13 cellular contexts compared by ENCODE assay signal in genomic region chr2:197431858-197432257, GRCh38. TPM values are rescaled to one million over a fixed set of nuclear protein-coding genes. Genes with fewer than 3 reads are reported as not detected.
A peak's percentile ranks its signal among the peaks of the same experiment; 100 is the strongest.
DNase-seq lines count a peak whose midpoint lies in the region; ATAC-seq and TF ChIP-seq lines count a peak whose summit lies in the region.
"Had no signal": no experiment of that assay in that cellular context is flagged by ENCODE, and none has a peak within 500 bp of the region (broad histone marks: within the 10 kb centered on the region; RNA-seq: fewer than 3 reads in every experiment).

No MANE protein-coding gene starts in this region.

- H3K4me1 ChIP-seq in CD8-positive, alpha-beta T cell (ENCODE audit: insufficient read depth, low read length) = peaks cover 70% of the 10 kb centered on the region

- intact Hi-C loops in CD8-positive, alpha-beta T cell (cut with DNase I, micrococcal nuclease) = loop anchor here (5.0 to 10.0 kb wide), 5 partner anchors 345 to 1777 kb away; partner anchors contain the start of genes GTF3C3 (in 1 of the 2) and SLC39A10 (in 1 of the 2)

- peak overlapping the region; percentile 100 for H3K4me3 Mint-ChIP-seq in CD8-positive, alpha-beta T cell
- H3K4me3 Mint-ChIP-seq in IgD-negative memory B cell (peak overlapping the region; percentile 50 to 96 (median 80)), brain (peak overlapping the region; percentile 90 to 98 (median 95)), nephron (peak overlapping the region; percentile 93 to 95 (median 94))

- POLR2A ChIA-PET in CD8-positive, alpha-beta T cell (lab: Charles Lee) = interaction anchor here (1.2 to 2.0 kb wide), 2 partner anchors 21 to 68 kb away, joined by 3 to 10 read pairs; partner anchors contain the start of genes COQ10B, HSPD1 and HSPE1

- CTCF ChIA-PET in CD8-positive, alpha-beta T cell (lab: Charles Lee) = interaction anchor here (0.8 kb wide), 1 partner anchor 21 kb away, joined by 3 read pairs; no protein-coding TSS in a partner anchor

- DNase-seq in CD8-positive, alpha-beta T cell = no peak
- DNase-seq in NCI-H1694 (lab: John Stamatoyannopoulos, UW) (no peak), cerebellar nuclear complex (lab: John Stamatoyannopoulos, UW) (no peak), T-helper 9 cell (no peak), NCI-H526 treated with DMSO at 0.1 percent for 48 hours (lab: John Stamatoyannopoulos, UW) (no peak)
- DNase-seq: foreskin fibroblast, H7, NCI-H1105 treated with DMSO at 0.1 percent for 48 hours had no signal

- TF ChIP-seq CTCF in CD8-positive, alpha-beta T cell (IDR thresholded peaks at IDR 0.05) = no peak
- TF ChIP-seq CTCF in brain (conservative IDR thresholded peaks at IDR 0.05) = no peak
- TF ChIP-seq CTCF in nephron (IDR thresholded peaks at IDR 0.05; ENCODE audit: unreplicated experiment in 3 of 3) = no peak

- no peaks in the 10 kb centered on the region for H3K27me3 ChIP-seq in CD8-positive, alpha-beta T cell (ENCODE audit: insufficient read depth, low read length)

- H3K4me1 Mint-ChIP-seq in CD8-positive, alpha-beta T cell (ENCODE audit: low read depth) = peaks cover 78% of the 10 kb centered on the region
- H3K4me1 Mint-ChIP-seq in IgD-negative memory B cell (peaks cover 51 to 52% (median 52%) of the 10 kb centered on the region in 3 donors), brain (peaks cover 78% of the 10 kb centered on the region), nephron (peaks cover 53% of the 10 kb centered on the region)

- ATAC-seq in CD8-positive, alpha-beta T cell = no peak
- ATAC-seq: activated CD4-positive, CD25-positive, alpha-beta regulatory T cell treated with anti-CD3 and anti-CD28 coated beads, Interleukin-2, amount 50 U/mL, for 24 hours had no signal

- no peak overlapping the region for H3K27ac ChIP-seq in CD8-positive, alpha-beta T cell (ENCODE audit: low read depth, low read length)

- peak overlapping the region; percentile 66 for H3K27ac Mint-ChIP-seq in CD8-positive, alpha-beta T cell
- peak overlapping the region; percentile 59 to 83 (median 65) for H3K27ac Mint-ChIP-seq in IgD-negative memory B cell
- peak overlapping the region in 4 of 5 experiments; percentile 42 to 100 (median 73) for H3K27ac Mint-ChIP-seq in brain
- peak overlapping the region in 1 of 3 experiments; percentile 57 for H3K27ac Mint-ChIP-seq in nephron

- no peaks in the 10 kb centered on the region for H3K27me3 Mint-ChIP-seq in CD8-positive, alpha-beta T cell (ENCODE audit: low read depth)
- H3K27me3 Mint-ChIP-seq in IgD-negative memory B cell (no peaks in the 10 kb centered on the region), brain (peaks cover 18% of the 10 kb centered on the region), nephron (ENCODE audit: low read depth) (no peaks in the 10 kb centered on the region)

- no peaks in the 10 kb centered on the region for H3K9me3 ChIP-seq in CD8-positive, alpha-beta T cell (ENCODE audit: low read length)

- no peaks in the 10 kb centered on the region for H3K9me3 Mint-ChIP-seq in CD8-positive, alpha-beta T cell
- H3K9me3 Mint-ChIP-seq in IgD-negative memory B cell = no peaks in the 10 kb centered on the region
- H3K9me3 Mint-ChIP-seq in brain = peaks cover 0 to 6% (median 0%) of the 10 kb centered on the region in 5 experiments
- H3K9me3 Mint-ChIP-seq in nephron = no peaks in the 10 kb centered on the region

- peaks cover 4% of the 10 kb centered on the region for H3K36me3 ChIP-seq in CD8-positive, alpha-beta T cell (ENCODE audit: insufficient read depth, low read length)

- H3K36me3 Mint-ChIP-seq in CD8-positive, alpha-beta T cell = peaks cover 42% of the 10 kb centered on the region
- peaks cover 3% of the 10 kb centered on the region for H3K36me3 Mint-ChIP-seq in IgD-negative memory B cell
- H3K36me3 Mint-ChIP-seq in brain = peaks cover 36% of the 10 kb centered on the region
- peaks cover 16% of the 10 kb centered on the region for H3K36me3 Mint-ChIP-seq in nephron (ENCODE audit: low read depth)

- H3K4me3 ChIP-seq in CD8-positive, alpha-beta T cell (ENCODE audit: low read depth, low read length) = peak overlapping the region; percentile 20
- H3K4me3 ChIP-seq: lung had no signal

RNA-seq across cellular contexts. Expression of gene SF3B1, which starts 3.0 kb away (rescaled TPM):
- total RNA-seq in CD8-positive, alpha-beta T cell = 100 to 1,000 TPM; 525 to 526 TPM
- polyA plus RNA-seq in IgD-negative memory B cell (124 TPM), brain (ENCODE audit: insufficient read depth, low read depth, low replicate concordance) (71.0 TPM)

RNA-seq across cellular contexts. Expression of gene COQ10B, which starts 21.5 kb away (rescaled TPM):
- 10 to 100 TPM; 66.9 to 67.6 TPM for total RNA-seq in CD8-positive, alpha-beta T cell
- polyA plus RNA-seq in IgD-negative memory B cell (29.9 TPM), brain (ENCODE audit: insufficient read depth, low read depth, low replicate concordance) (5.4 TPM)
